15 cellular contexts compared by ENCODE assay signal in the genomic region with DNA sequence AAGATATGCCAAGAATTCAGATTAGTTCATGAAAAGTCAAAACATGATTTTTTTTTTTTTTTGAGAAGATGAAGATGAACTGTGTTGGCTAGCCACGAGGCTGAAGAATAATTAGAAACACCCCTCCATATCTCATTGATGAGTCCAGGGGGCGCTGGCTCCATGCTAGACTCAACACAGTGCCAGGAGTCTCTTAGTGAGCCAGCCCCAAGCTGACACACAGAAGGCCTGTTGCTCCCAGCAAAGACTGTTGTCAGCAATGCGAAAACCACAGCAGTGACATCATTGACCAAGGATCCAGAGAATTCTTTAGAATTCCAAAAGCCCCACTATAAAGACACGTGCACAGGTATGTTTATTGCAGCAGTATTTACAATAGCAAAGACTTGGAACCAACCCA.
DNase-seq lines count a peak whose midpoint lies in the region; ATAC-seq and TF ChIP-seq lines count a peak whose summit lies in the region.
"Had no signal": no experiment of that assay in that cellular context is flagged by ENCODE, and none has a peak within 500 bp of the region (broad histone marks: within the 10 kb centered on the region; RNA-seq: fewer than 3 reads in every experiment).

No MANE protein-coding gene starts in this region.

- no peak for ATAC-seq in naive thymus-derived CD8-positive, alpha-beta T cell
- no peak for ATAC-seq in GM21737 (IDR thresholded peaks at IDR 0.05; ENCODE audit: unreplicated experiment)

- H3K4me3 Mint-ChIP-seq in naive thymus-derived CD8-positive, alpha-beta T cell, result no peak overlapping the region
- H3K4me3 Mint-ChIP-seq: activated naive CD8-positive, alpha-beta T cell had no signal

- no peak overlapping the region for H3K27ac Mint-ChIP-seq in naive thymus-derived CD8-positive, alpha-beta T cell
- H3K27ac Mint-ChIP-seq: activated naive CD8-positive, alpha-beta T cell had no signal

- no peak for TF ChIP-seq CTCF in HFF-Myc (IDR thresholded peaks at IDR 0.05; ENCODE audit: low read depth, low read length, missing control alignments)

- peaks cover 5 to 42% (median 18%) of the 10 kb centered on the region in 5 donors for H3K27me3 Mint-ChIP-seq in naive thymus-derived CD8-positive, alpha-beta T cell

- POLR2A ChIA-PET in naive thymus-derived CD8-positive, alpha-beta T cell (lab: Charles Lee), result no interaction called here

- in situ Hi-C loops in Caki2 (cut with HindIII; ENCODE audit: low pct_unique_long_range_greater_than_20kb, low sequenced_read_pairs), result no loop called here
- in situ Hi-C loops in KBM-7 (cut with MboI; ENCODE audit: low pct_unique_long_range_greater_than_20kb, low sequenced_read_pairs), result no loop called here

- H3K9me3 Mint-ChIP-seq in naive thymus-derived CD8-positive, alpha-beta T cell, result no peaks in the 10 kb centered on the region

- no peak overlapping the region for H3K4me3 ChIP-seq in HFF-Myc (replicated peaks; ENCODE audit: low read depth, low read length)
- H3K4me3 ChIP-seq: colonic mucosa had no signal

- DNase-seq in Caki2 (ENCODE audit: low read depth), result peak; percentile 6
- DNase-seq in HFF-Myc (ENCODE audit: extremely low read depth, low read depth), result peak; percentile 5
- DNase-seq in RPMI7951 (ENCODE audit: low read depth), result peak; percentile 31
- DNase-seq in glomerular visceral epithelial cell (ENCODE audit: extremely low spot score), result peak; percentile 55
- DNase-seq in naive thymus-derived CD8-positive, alpha-beta T cell, result no peak
- no peak for DNase-seq in COR-L47 (lab: John Stamatoyannopoulos, UW)
- no peak for DNase-seq in KBM-7
- DNase-seq: C1 segment of cervical spinal cord; colonic mucosa; NCI-H2107; retina; stimulated activated CD4-positive, alpha-beta T cell treated with anti-CD3 and anti-CD28 coated beads, Interleukin-4, amount 100 ng/mL, for 24 hours; stimulated activated naive CD4-positive, alpha-beta T cell treated with Interleukin-2 at 50 U/mL for 16 hours had no signal

- no peaks in the 10 kb centered on the region for H3K4me1 Mint-ChIP-seq in naive thymus-derived CD8-positive, alpha-beta T cell

- H3K36me3 Mint-ChIP-seq in naive thymus-derived CD8-positive, alpha-beta T cell, result no peaks in the 10 kb centered on the region

Comparison
In these comparisons a context has a peak if more than half of its experiments do, and no peak if none do; other contexts are left out.
1. DNase-seq: peak in Caki2 (single experiment), HFF-Myc (single experiment), RPMI7951 (single experiment) and glomerular visceral epithelial cell (single experiment); none in naive thymus-derived CD8-positive, alpha-beta T cell (0 of 10), COR-L47 (single experiment) and KBM-7 (single experiment).